24 cellular contexts compared by ENCODE assay signal in genomic region chr6:22412994-22413393, GRCh38.
"Had no signal": no experiment of that assay in that cellular context is flagged by ENCODE, and none has a peak within 500 bp of the region (broad histone marks: within the 10 kb centered on the region; RNA-seq: fewer than 3 reads in every experiment).

No MANE protein-coding gene starts in this region.

- H3K9me3 ChIP-seq: suprapubic skin, tibial artery had no signal

- ATAC-seq: effector memory CD8-positive, alpha-beta T cell; gastroesophageal sphincter; naive thymus-derived CD4-positive, alpha-beta T cell; right cardiac atrium had no signal

- DNase-seq: activated CD4-positive, alpha-beta memory T cell treated with anti-CD3 and anti-CD28 coated beads, Interleukin-2, amount 10 ng/mL, durations not matched to agents 7 days and 5 days; activated CD4-positive, alpha-beta T cell treated with anti-CD3 and anti-CD28 coated beads for 1 hour; activated CD4-positive, alpha-beta T cell treated with anti-CD3 and anti-CD28 coated beads, Interleukin-2, amount 10 ng/mL, durations not matched to agents 7 days and 5 days; activated CD8-positive, alpha-beta memory T cell treated with anti-CD3 and anti-CD28 coated beads, Interleukin-2, amount 50 U/mL, for 48 hours; activated gamma-delta T cell; activated naive CD4-positive, alpha-beta T cell treated with anti-CD3 and anti-CD28 coated beads, Interleukin-2, amount 50 U/mL, for 16 hours; activated T-cell treated with anti-CD3 and anti-CD28 coated beads, Interleukin-2, amount 50 U/mL, for 24 hours; amniotic stem cell; caudate nucleus; cortex of kidney; effector memory CD8-positive, alpha-beta T cell; head of caudate nucleus; left ventricle myocardium inferior; naive thymus-derived CD4-positive, alpha-beta T cell; occipital lobe; right cardiac atrium; spleen; stimulated activated naive CD4-positive, alpha-beta T cell; T-helper 1 cell; tibial artery had no signal

- H3K27ac Mint-ChIP-seq: activated CD4-positive, alpha-beta memory T cell treated with anti-CD3 and anti-CD28 coated beads, Interleukin-2, amount 10 ng/mL, durations not matched to agents 7 days and 5 days; activated CD4-positive, alpha-beta T cell treated with anti-CD3 and anti-CD28 coated beads, Interleukin-2, amount 10 ng/mL, durations not matched to agents 7 days and 5 days; activated T-cell treated with anti-CD3 and anti-CD28 coated beads, Interleukin-2, amount 50 U/mL, for 24 hours; effector memory CD8-positive, alpha-beta T cell; naive thymus-derived CD4-positive, alpha-beta T cell; T-helper 2 cell treated with Interferon-gamma antibody and Interleukin-4, amounts not matched to agents 5 μg/mL and 100 μg/mL, for 36 hours had no signal

- H3K9me3 Mint-ChIP-seq: activated CD4-positive, alpha-beta memory T cell treated with anti-CD3 and anti-CD28 coated beads, Interleukin-2, amount 10 ng/mL, durations not matched to agents 7 days and 5 days; activated CD4-positive, alpha-beta T cell treated with anti-CD3 and anti-CD28 coated beads, Interleukin-2, amount 10 ng/mL, durations not matched to agents 7 days and 5 days; activated T-cell treated with anti-CD3 and anti-CD28 coated beads, Interleukin-2, amount 50 U/mL, for 24 hours; T-helper 2 cell treated with Interferon-gamma antibody and Interleukin-4, amounts not matched to agents 5 μg/mL and 100 μg/mL, for 36 hours had no signal

- H3K4me3 ChIP-seq: gastroesophageal sphincter, left ventricle myocardium inferior, spleen, suprapubic skin, tibial artery had no signal

- H3K27me3 ChIP-seq: gastroesophageal sphincter, spleen, suprapubic skin, tibial artery had no signal

- H3K36me3 Mint-ChIP-seq: naive thymus-derived CD4-positive, alpha-beta T cell had no signal

- H3K4me1 ChIP-seq: left ventricle myocardium inferior, spleen, suprapubic skin had no signal

- H3K4me1 Mint-ChIP-seq: activated CD4-positive, alpha-beta memory T cell treated with anti-CD3 and anti-CD28 coated beads, Interleukin-2, amount 10 ng/mL, durations not matched to agents 7 days and 5 days; activated CD4-positive, alpha-beta T cell treated with anti-CD3 and anti-CD28 coated beads, Interleukin-2, amount 10 ng/mL, durations not matched to agents 7 days and 5 days; naive thymus-derived CD4-positive, alpha-beta T cell had no signal

- H3K27ac ChIP-seq: gastroesophageal sphincter, left ventricle myocardium inferior, spleen, suprapubic skin, tibial artery had no signal

- H3K4me3 Mint-ChIP-seq: activated CD4-positive, alpha-beta memory T cell treated with anti-CD3 and anti-CD28 coated beads, Interleukin-2, amount 10 ng/mL, durations not matched to agents 7 days and 5 days; activated CD4-positive, alpha-beta T cell treated with anti-CD3 and anti-CD28 coated beads, Interleukin-2, amount 10 ng/mL, durations not matched to agents 7 days and 5 days; activated T-cell treated with anti-CD3 and anti-CD28 coated beads, Interleukin-2, amount 50 U/mL, for 24 hours; effector memory CD8-positive, alpha-beta T cell; naive thymus-derived CD4-positive, alpha-beta T cell; neural crest cell; T-helper 2 cell treated with Interferon-gamma antibody and Interleukin-4, amounts not matched to agents 5 μg/mL and 100 μg/mL, for 36 hours had no signal

- H3K27me3 Mint-ChIP-seq: activated CD4-positive, alpha-beta memory T cell treated with anti-CD3 and anti-CD28 coated beads, Interleukin-2, amount 10 ng/mL, durations not matched to agents 7 days and 5 days; activated CD4-positive, alpha-beta T cell treated with anti-CD3 and anti-CD28 coated beads, Interleukin-2, amount 10 ng/mL, durations not matched to agents 7 days and 5 days; activated T-cell treated with anti-CD3 and anti-CD28 coated beads, Interleukin-2, amount 50 U/mL, for 24 hours; effector memory CD8-positive, alpha-beta T cell; naive thymus-derived CD4-positive, alpha-beta T cell had no signal

- H3K36me3 ChIP-seq: gastroesophageal sphincter, left ventricle myocardium inferior, spleen, suprapubic skin, tibial artery had no signal
